Comparison of ENCODE assay signal across 8 cellular contexts in the genomic region with DNA sequence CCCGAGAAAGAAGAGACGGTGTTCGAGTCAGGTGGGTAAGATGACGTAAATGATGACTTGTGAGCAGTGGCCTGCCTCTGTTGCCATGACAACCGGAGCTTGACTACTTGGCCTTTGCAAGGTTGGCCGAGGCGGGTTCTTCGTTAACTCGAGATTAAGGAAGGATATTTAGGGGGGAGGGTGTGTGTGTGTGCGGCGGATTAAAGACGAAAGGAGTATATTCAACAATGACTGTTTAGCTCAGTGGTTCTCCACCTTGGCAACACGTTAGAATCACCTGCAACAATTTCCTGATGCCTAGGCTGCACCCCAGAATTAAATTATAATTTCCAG. TPM values are rescaled to one million over a fixed set of nuclear protein-coding genes. Genes with fewer than 3 reads are reported as not detected.
A peak's percentile ranks its signal among the peaks of the same experiment; 100 is the strongest.
DNase-seq lines count a peak whose midpoint lies in the region; ATAC-seq and TF ChIP-seq lines count a peak whose summit lies in the region.

No MANE protein-coding gene starts in this region.

- intact Hi-C loops in CD8-positive, alpha-beta T cell (cut with DNase I, micrococcal nuclease) = loop anchor here (1.0 to 5.0 kb wide), 9 partner anchors 16 to 581 kb away; a partner anchor contains a TSS
- intact Hi-C loops in body of pancreas (cut with DNase I) = no loop called here
- intact Hi-C loops in sigmoid colon (cut with DNase I) = loop anchor here (5.0 kb wide), 2 partner anchors 69 to 134 kb away; a partner anchor contains a TSS

- no peaks in the 10 kb centered on the region for H3K9me3 Mint-ChIP-seq in CD8-positive, alpha-beta T cell

- peak overlapping the region; percentile 99 for H3K27ac ChIP-seq in CD8-positive, alpha-beta T cell (ENCODE audit: low read depth, low read length)
- H3K27ac ChIP-seq in body of pancreas (peak overlapping the region; percentile 83 to 98 (median 86)), iPS DF 6.9 (ENCODE audit: low read length) (no peak overlapping the region), sigmoid colon (peak overlapping the region; percentile 92 to 93 (median 92))

- TF ChIP-seq POLR2A in body of pancreas (IDR thresholded peaks at IDR 0.05) (no peak), sigmoid colon (IDR thresholded peaks at IDR 0.05) (no peak)

- TF ChIP-seq CTCF in CD8-positive, alpha-beta T cell (IDR thresholded peaks at IDR 0.05) = no peak
- TF ChIP-seq CTCF in body of pancreas (IDR thresholded peaks at IDR 0.05) (no peak), sigmoid colon (IDR thresholded peaks at IDR 0.05) (no peak)

- H3K36me3 ChIP-seq in CD8-positive, alpha-beta T cell (ENCODE audit: insufficient read depth, low read length) = no peaks in the 10 kb centered on the region
- no peaks in the 10 kb centered on the region for H3K36me3 ChIP-seq in body of pancreas (replicated peaks in 1 of 2; ENCODE audit: insufficient read depth in 1 of 2, low read depth in 2 of 2)
- no peaks in the 10 kb centered on the region for H3K36me3 ChIP-seq in iPS DF 6.9 (ENCODE audit: control insufficient read depth, insufficient read depth, low read length)
- no peaks in the 10 kb centered on the region for H3K36me3 ChIP-seq in sigmoid colon

- peak; percentile 54 to 92 (median 74) for DNase-seq in CD8-positive, alpha-beta T cell
- peak; percentile 46 for DNase-seq in NCI-H1092 (lab: John Stamatoyannopoulos, UW)
- peak; percentile 70 for DNase-seq in T-helper 9 cell
- DNase-seq in body of pancreas = peak; percentile 70 to 87 (median 80)
- DNase-seq in iPS DF 6.9 (ENCODE audit: low read depth, low spot score) = peak; percentile 78
- peak; percentile 89 for DNase-seq in sigmoid colon
- DNase-seq in GF-D8 (lab: John Stamatoyannopoulos, UW) = no peak

- WGBS in body of pancreas, 2 donors = 2 to 4% methylated on average over 13 of the region's 13 CpGs
- WGBS in iPS DF 6.9 (ENCODE audit: insufficient coverage, insufficient read length) = no CpG with 5 or more reads among the region's 13 CpGs
- WGBS in sigmoid colon, 2 donors = 2 to 6% methylated on average over 13 of the region's 13 CpGs

- peaks cover 27% of the 10 kb centered on the region for H3K4me1 Mint-ChIP-seq in CD8-positive, alpha-beta T cell (ENCODE audit: low read depth)

- peaks cover 14% of the 10 kb centered on the region for H3K36me3 Mint-ChIP-seq in CD8-positive, alpha-beta T cell

- peaks cover 8% of the 10 kb centered on the region for H3K4me1 ChIP-seq in CD8-positive, alpha-beta T cell (ENCODE audit: insufficient read depth, low read length)
- H3K4me1 ChIP-seq in body of pancreas = peaks cover 21% of the 10 kb centered on the region
- no peaks in the 10 kb centered on the region for H3K4me1 ChIP-seq in iPS DF 6.9 (ENCODE audit: control insufficient read depth, insufficient read depth, low read length)
- H3K4me1 ChIP-seq in sigmoid colon = peaks cover 0 to 19% (median 15%) of the 10 kb centered on the region in 4 donors

- peak overlapping the region; percentile 83 for H3K4me3 ChIP-seq in CD8-positive, alpha-beta T cell (ENCODE audit: low read depth, low read length)
- peak overlapping the region in 1 of 2 donors; percentile 75 for H3K4me3 ChIP-seq in body of pancreas
- H3K4me3 ChIP-seq in iPS DF 6.9 (ENCODE audit: low read length) = peak overlapping the region; percentile 27; the same call in 1 of the 2 replicates
- H3K4me3 ChIP-seq in sigmoid colon = peak overlapping the region; percentile 66 to 89 (median 72)

- H3K4me3 Mint-ChIP-seq in CD8-positive, alpha-beta T cell = peak overlapping the region; percentile 95

- H3K27me3 Mint-ChIP-seq in CD8-positive, alpha-beta T cell (ENCODE audit: low read depth) = no peaks in the 10 kb centered on the region

- no peaks in the 10 kb centered on the region for H3K9me3 ChIP-seq in CD8-positive, alpha-beta T cell (ENCODE audit: low read length)
- H3K9me3 ChIP-seq in body of pancreas = no peaks in the 10 kb centered on the region
- no peaks in the 10 kb centered on the region for H3K9me3 ChIP-seq in iPS DF 6.9 (ENCODE audit: control insufficient read depth, insufficient read depth, low read length)
- H3K9me3 ChIP-seq in sigmoid colon = no peaks in the 10 kb centered on the region

- peak overlapping the region; percentile 100 for H3K27ac Mint-ChIP-seq in CD8-positive, alpha-beta T cell

- CTCF ChIA-PET in CD8-positive, alpha-beta T cell (lab: Charles Lee) = interaction anchor here (1.0 to 1.9 kb wide), 10 partner anchors 9 to 206 kb away, joined by 3 to 9 read pairs (median 4); a partner anchor contains a TSS

- TF ChIP-seq EP300 in sigmoid colon (IDR thresholded peaks at IDR 0.05) = no peak

- H3K27me3 ChIP-seq in CD8-positive, alpha-beta T cell (ENCODE audit: insufficient read depth, low read length) = no peaks in the 10 kb centered on the region
- H3K27me3 ChIP-seq in body of pancreas (no peaks in the 10 kb centered on the region), iPS DF 6.9 (ENCODE audit: control insufficient read depth, insufficient read depth, low read length) (no peaks in the 10 kb centered on the region), sigmoid colon (no peaks in the 10 kb centered on the region)

- ATAC-seq in CD8-positive, alpha-beta T cell = peak; percentile 70
- ATAC-seq in GM21717 (IDR thresholded peaks at IDR 0.05; ENCODE audit: unreplicated experiment) = peak; percentile 59
- peak; percentile 27 for ATAC-seq in body of pancreas

- POLR2A ChIA-PET in CD8-positive, alpha-beta T cell (lab: Charles Lee) = interaction anchor here (0.6 to 1.6 kb wide), 15 partner anchors 14 to 1647 kb away, joined by 3 to 5 read pairs (median 3); a partner anchor contains a TSS

RNA-seq across cellular contexts. Expression of a gene that starts 0.4 kb away (rescaled TPM):
- 10 to 100 TPM; 26.8 to 30.8 TPM for total RNA-seq in CD8-positive, alpha-beta T cell
- total RNA-seq in body of pancreas (1 to 10 TPM; 4.9 to 7.5 TPM), sigmoid colon (10 to 100 TPM in 1 of 4 donors, 1 to 10 TPM in 3; 6.7 to 10.2 (median 8.7) TPM)
- polyA plus RNA-seq in sigmoid colon = 10 to 100 TPM; 11.4 to 20.3 (median 18.0) TPM

RNA-seq across cellular contexts. Expression of a gene that starts 41.4 kb away (rescaled TPM):
- 1 to 10 TPM; 8.8 to 9.2 TPM for total RNA-seq in CD8-positive, alpha-beta T cell
- total RNA-seq in body of pancreas (1 to 10 TPM; 7.0 to 7.3 TPM), sigmoid colon (1 to 10 TPM in 3 of 4 donors, under 1 TPM in 1; 0.99 to 4.3 (median 2.6) TPM)
- 10 to 100 TPM; 48.0 to 85.0 (median 66.8) TPM for polyA plus RNA-seq in sigmoid colon
